24 cellular contexts compared by ENCODE assay signal in the genomic region with DNA sequence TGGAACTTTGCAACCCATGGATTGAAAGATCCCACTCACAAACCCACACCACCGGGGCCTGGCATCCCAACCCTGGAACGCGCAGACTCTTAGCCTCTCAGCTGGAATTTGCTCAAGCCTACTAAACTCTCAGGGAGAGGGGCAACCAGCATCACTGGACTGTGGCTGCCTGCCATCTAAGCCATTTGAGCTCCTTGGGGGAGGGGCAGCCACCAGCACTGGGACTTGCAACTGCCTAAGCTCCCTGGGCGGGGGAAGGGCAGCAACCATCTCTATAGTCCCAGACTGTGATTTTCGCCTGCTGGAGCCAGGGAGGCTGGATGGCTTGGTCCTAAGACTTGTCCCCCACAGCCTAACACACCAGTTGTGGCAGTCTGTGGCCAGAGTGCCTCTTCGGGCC.
A peak's percentile ranks its signal among the peaks of the same experiment; 100 is the strongest.
DNase-seq lines count a peak whose midpoint lies in the region; ATAC-seq and TF ChIP-seq lines count a peak whose summit lies in the region.
"Had no signal": no experiment of that assay in that cellular context is flagged by ENCODE, and none has a peak within 500 bp of the region (broad histone marks: within the 10 kb centered on the region; RNA-seq: fewer than 3 reads in every experiment).

No MANE protein-coding gene starts in this region.

- no peaks in the 10 kb centered on the region for H3F3A ChIP-seq in neural progenitor cell (ENCODE audit: low read depth)

- H3K27me3 ChIP-seq in WERI-Rb-1 (ENCODE audit: insufficient read depth, low read depth, severe bottlenecking) = no peaks in the 10 kb centered on the region
- H3K27me3 ChIP-seq in neural progenitor cell = no peaks in the 10 kb centered on the region
- H3K27me3 ChIP-seq: SJSA1 had no signal

- no peak for ATAC-seq in GM18909 (IDR thresholded peaks at IDR 0.05; ENCODE audit: poor library complexity, unreplicated experiment)
- ATAC-seq: CD8-positive, alpha-beta T cell; GM12878; HepG2 had no signal

- no peak overlapping the region for H3K4me3 ChIP-seq in WERI-Rb-1 (ENCODE audit: low read depth, low read length)
- no peak overlapping the region for H3K4me3 ChIP-seq in neural progenitor cell
- H3K4me3 ChIP-seq: GM12878, SJSA1 had no signal

- no peaks in the 10 kb centered on the region for H3K4me1 ChIP-seq in neural progenitor cell
- H3K4me1 ChIP-seq: Caco-2, SJSA1 had no signal

- DNase-seq in ELF-1 (ENCODE audit: low read depth, low spot score) (peak; percentile 37), WERI-Rb-1 (peak; percentile 52), glutamatergic neuron (peak; percentile 48), neural progenitor cell (ENCODE audit: low spot score) (peak; percentile 67), AML-193 (lab: John Stamatoyannopoulos, UW) (no peak), NOMO-1 treated with dmso at 0.1 percent for 144 hours (lab: John Stamatoyannopoulos, UW; ENCODE audit: unreplicated experiment) (no peak)
- DNase-seq: Caco-2; CD8-positive, alpha-beta T cell; GDM1; Karpas-422; NCI-H1105; NCI-H1436 treated with DMSO at 0.1 percent for 48 hours; NCI-H187 treated with DMSO at 0.1 percent for 48 hours; NCI-H2171 treated with DMSO at 0.1 percent for 48 hours; NCI-H345; NCI-H510A treated with DMSO at 0.1 percent for 48 hours; NK-92 treated with Interleukin-12 subunit alpha and Interleukin-12 subunit beta, amount 100 ng/mL, for 24 hours; Right ventricle myocardium superior; RPMI8226 had no signal

- H3K9me3 ChIP-seq in WERI-Rb-1 (ENCODE audit: severe bottlenecking) (peaks cover 2% of the 10 kb centered on the region), neural progenitor cell (ENCODE audit: low read depth) (no peaks in the 10 kb centered on the region)
- H3K9me3 ChIP-seq: Caco-2, SJSA1 had no signal

- TF ChIP-seq CTCF in WERI-Rb-1 (IDR thresholded peaks at IDR 0.05; ENCODE audit: low read depth, low read length) (no peak), glutamatergic neuron (IDR thresholded peaks at IDR 0.05; ENCODE audit: partially characterized antibody, unreplicated experiment) (no peak), neural progenitor cell (IDR thresholded peaks at IDR 0.05) (no peak)

- H3K27ac ChIP-seq in WERI-Rb-1 (no peak overlapping the region), neural progenitor cell (no peak overlapping the region)
- H3K27ac ChIP-seq: C4-2B, SJSA1 had no signal

- H2AFZ ChIP-seq in neural progenitor cell (replicated peaks) = peak overlapping the region; percentile 92

- H3K4me3 Mint-ChIP-seq in glutamatergic neuron (ENCODE audit: unreplicated experiment) = no peak overlapping the region
- H3K4me3 Mint-ChIP-seq in neural progenitor cell = no peak overlapping the region
- H3K4me3 Mint-ChIP-seq: CD8-positive, alpha-beta T cell had no signal

- no peaks in the 10 kb centered on the region for H4K20me1 ChIP-seq in neural progenitor cell (ENCODE audit: low read depth)

- H3K9ac ChIP-seq in neural progenitor cell = no peak overlapping the region

- no peak overlapping the region for H3K4me2 ChIP-seq in neural progenitor cell

- H3K36me3 Mint-ChIP-seq in glutamatergic neuron (ENCODE audit: unreplicated experiment) (peaks cover 13% of the 10 kb centered on the region), neural progenitor cell (peaks cover 2% of the 10 kb centered on the region)
- H3K36me3 Mint-ChIP-seq: CD8-positive, alpha-beta T cell had no signal

- H3K79me2 ChIP-seq in neural progenitor cell (ENCODE audit: low read depth) = no peaks in the 10 kb centered on the region

- H3K27me3 Mint-ChIP-seq in glutamatergic neuron (ENCODE audit: unreplicated experiment) (peaks cover 5% of the 10 kb centered on the region), neural progenitor cell (ENCODE audit: insufficient read depth, low read depth) (peaks cover 5% of the 10 kb centered on the region)

- no peaks in the 10 kb centered on the region for H3K36me3 ChIP-seq in WERI-Rb-1
- H3K36me3 ChIP-seq in neural progenitor cell = no peaks in the 10 kb centered on the region
- H3K36me3 ChIP-seq: SJSA1 had no signal

- H3K9me3 Mint-ChIP-seq in glutamatergic neuron (ENCODE audit: unreplicated experiment) = peaks cover 6% of the 10 kb centered on the region
- H3K9me3 Mint-ChIP-seq in neural progenitor cell = peaks cover 18% of the 10 kb centered on the region

- H3K27ac Mint-ChIP-seq in glutamatergic neuron (ENCODE audit: unreplicated experiment) (no peak overlapping the region), neural progenitor cell (no peak overlapping the region)
- H3K27ac Mint-ChIP-seq: CD8-positive, alpha-beta T cell had no signal

- no peaks in the 10 kb centered on the region for H3K4me1 Mint-ChIP-seq in glutamatergic neuron (ENCODE audit: low read depth, unreplicated experiment)
- no peaks in the 10 kb centered on the region for H3K4me1 Mint-ChIP-seq in neural progenitor cell

Comparison
In these comparisons a context has a peak if more than half of its experiments do, and no peak if none do; other contexts are left out.
1. DNase-seq: peak in ELF-1 (single experiment), WERI-Rb-1 (single experiment), glutamatergic neuron (single experiment) and neural progenitor cell (single experiment); none in AML-193 (0 of 2) and NOMO-1 treated with dmso at 0.1 percent for 144 hours (single experiment).